9 cellular contexts compared by ENCODE assay signal in the genomic region with DNA sequence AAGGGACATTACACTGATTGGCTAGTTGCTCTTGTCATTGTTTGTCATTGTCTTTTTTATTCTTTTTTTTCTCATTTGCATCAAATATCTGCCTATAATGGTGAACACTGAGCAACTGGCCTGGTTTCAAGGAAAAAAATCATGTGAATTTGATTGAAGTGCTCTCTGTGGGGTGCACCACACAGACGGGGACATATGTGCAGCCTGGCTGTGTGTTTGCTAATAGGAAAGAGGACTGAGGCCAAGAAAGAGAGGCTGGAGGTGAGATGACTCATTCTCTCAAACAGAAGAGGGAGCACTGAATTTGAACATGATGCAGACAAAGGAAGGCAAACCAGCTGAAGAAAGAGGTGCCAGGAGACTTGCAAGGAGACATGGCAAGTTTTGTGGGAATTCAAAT.
DNase-seq lines count a peak whose midpoint lies in the region; ATAC-seq and TF ChIP-seq lines count a peak whose summit lies in the region.
"Had no signal": no experiment of that assay in that cellular context is flagged by ENCODE, and none has a peak within 500 bp of the region (broad histone marks: within the 10 kb centered on the region; RNA-seq: fewer than 3 reads in every experiment).

No MANE protein-coding gene starts in this region.

- H3K4me3 ChIP-seq in hepatocyte, result no peak overlapping the region

- TF ChIP-seq CTCF in hepatocyte (IDR thresholded peaks at IDR 0.05; ENCODE audit: poor library complexity), result no peak

- no peaks in the 10 kb centered on the region for H3K27me3 ChIP-seq in hepatocyte

- H3K9me2 ChIP-seq in hepatocyte (replicated peaks; ENCODE audit: insufficient read depth), result no peaks in the 10 kb centered on the region

- ATAC-seq in GM19023 (IDR thresholded peaks at IDR 0.05; ENCODE audit: unreplicated experiment) (peak; percentile 35), HG03025 (IDR thresholded peaks at IDR 0.05; ENCODE audit: low FRiP score, unreplicated experiment) (peak; percentile 37)

- no peaks in the 10 kb centered on the region for H4K20me1 ChIP-seq in hepatocyte (ENCODE audit: insufficient read depth, poor library complexity, severe bottlenecking)

- WGBS in hepatocyte (ENCODE audit: low lambda C conversion rate, missing lambda C conversion rate), result 25% methylated on average over 1 of the region's 1 CpG

- no peaks in the 10 kb centered on the region for H3K79me2 ChIP-seq in hepatocyte

- peak; percentile 73 for DNase-seq in astrocyte of the hippocampus (ENCODE audit: low read depth, low spot score)
- DNase-seq in mucosa of gallbladder (ENCODE audit: low spot score), result peak; percentile 11
- no peak for DNase-seq in hepatocyte (ENCODE audit: low spot score)
- DNase-seq in middle frontal gyrus (ENCODE audit: extremely low spot score, low spot score), result no peak
- no peak for DNase-seq in COLO829 (ENCODE audit: low spot score)
- no peak for DNase-seq in NCI-H2196 (lab: John Stamatoyannopoulos, UW; ENCODE audit: unreplicated experiment)
- DNase-seq: DND-41 had no signal

- H3K4me1 ChIP-seq in hepatocyte (ENCODE audit: insufficient read depth), result no peaks in the 10 kb centered on the region

- no peak overlapping the region for H3K4me2 ChIP-seq in hepatocyte

- H2AFZ ChIP-seq in hepatocyte, result no peak overlapping the region

- no peaks in the 10 kb centered on the region for H3K36me3 ChIP-seq in hepatocyte (replicated peaks; ENCODE audit: insufficient read depth, low read depth)

- H3K27ac ChIP-seq in hepatocyte, result no peak overlapping the region

- no peaks in the 10 kb centered on the region for H3K9me3 ChIP-seq in hepatocyte (ENCODE audit: low read depth)

Comparison
In these comparisons a context has a peak if more than half of its experiments do, and no peak if none do; other contexts are left out.
1. DNase-seq: peak in astrocyte of the hippocampus (single experiment) and mucosa of gallbladder (single experiment); none in hepatocyte (single experiment), middle frontal gyrus (single experiment), COLO829 (single experiment) and NCI-H2196 (single experiment).